1 cellular context compared by ENCODE assay signal in genomic region chr16:67673712-67674580, GRCh38.
TF ChIP-seq lines count a peak whose summit lies in the region.

No MANE protein-coding gene starts in this region.

TF ChIP-seq in GM12878, 131 proteins besides CTCF, POLR2A, EP300 and RAD21:
- TF ChIP-seq ZBTB33 (IDR thresholded peaks at IDR 0.05): peak; percentile 68
- no peak for TF ChIP-seq BMI1 (IDR thresholded peaks at IDR 0.05; ENCODE audit: borderline replicate concordance)
TF ChIP-seq in GM12878: peak in this region for 1.
